Comparison of ENCODE assay signal across 2 cellular contexts in the genomic region with DNA sequence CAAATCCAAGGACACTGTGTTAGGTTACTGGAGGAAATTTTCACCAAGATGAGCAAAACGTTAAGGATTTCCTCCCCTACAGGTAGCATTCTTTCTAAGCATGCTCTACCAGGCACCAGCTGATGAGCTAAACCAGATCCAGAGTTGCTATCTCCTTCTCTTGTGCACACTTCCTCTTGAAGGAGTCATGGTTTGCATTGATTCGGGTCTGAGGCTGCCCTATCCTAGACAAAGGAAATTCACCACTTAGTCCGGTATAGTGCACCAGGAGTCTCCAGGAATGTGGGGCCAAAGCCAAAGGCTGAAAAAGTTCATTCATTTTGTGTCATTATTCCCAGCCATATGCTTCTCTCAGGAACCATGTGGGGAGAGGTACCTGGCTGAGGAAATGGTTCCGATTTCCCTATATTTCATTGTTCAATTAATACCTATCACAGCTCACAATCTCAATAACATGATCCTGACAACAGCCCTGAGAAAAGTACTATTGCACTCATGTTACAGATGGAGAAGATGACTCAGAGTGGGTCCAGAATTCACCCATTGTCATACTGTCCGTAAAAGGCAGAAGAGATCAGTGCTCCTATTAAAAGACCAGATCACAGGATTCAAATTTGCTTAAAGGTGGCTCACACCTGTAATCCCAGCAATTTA.
TF ChIP-seq lines count a peak whose summit lies in the region.

No MANE protein-coding gene starts in this region.

TF ChIP-seq in SK-N-SH, 30 proteins besides CTCF, POLR2A, EP300 and RAD21:
- TF ChIP-seq JUND (IDR thresholded peaks at IDR 0.05), result peak; percentile 28; the same call in 1 of the 2 replicates
- no peak for TF ChIP-seq USF1 (IDR thresholded peaks at IDR 0.05; ENCODE audit: borderline replicate concordance, low read depth)
- TF ChIP-seq IRF3 (IDR thresholded peaks at IDR 0.05; ENCODE audit: low read depth, low read length), result no peak
- TF ChIP-seq REST (IDR thresholded peaks at IDR 0.05; ENCODE audit: low read depth, low read length), result no peak
- no peak for TF ChIP-seq RXRA (IDR thresholded peaks at IDR 0.05; ENCODE audit: borderline replicate concordance, low read depth)
- TF ChIP-seq FOSL2 (IDR thresholded peaks at IDR 0.05; ENCODE audit: borderline replicate concordance, low read depth), result peak; percentile 31; the same call in 1 of the 2 replicates

TF ChIP-seq in H1, 55 proteins besides CTCF, POLR2A, EP300 and RAD21:
- no peak for TF ChIP-seq HDAC2 (IDR thresholded peaks at IDR 0.05; ENCODE audit: borderline replicate concordance in 1 of 2, low read depth in 2 of 2, low read length in 2 of 2)
- no peak for TF ChIP-seq CHD1 (IDR thresholded peaks at IDR 0.05; ENCODE audit: low read depth, low read length)
- no peak for TF ChIP-seq CEBPB (IDR thresholded peaks at IDR 0.05; ENCODE audit: low read depth, low read length)
- no peak for TF ChIP-seq SIX5 (IDR thresholded peaks at IDR 0.05; ENCODE audit: low read depth, low read length)
- TF ChIP-seq YY1 (IDR thresholded peaks at IDR 0.05; ENCODE audit: low read depth, low read length), result no peak
- no peak for TF ChIP-seq ATF2 (IDR thresholded peaks at IDR 0.05; ENCODE audit: low read length)
- TF ChIP-seq TCF12 (IDR thresholded peaks at IDR 0.05; ENCODE audit: low read depth, low read length), result no peak
- TF ChIP-seq SUZ12 (IDR thresholded peaks at IDR 0.05; ENCODE audit: low read length), result no peak
- TF ChIP-seq TBP (IDR thresholded peaks at IDR 0.05; ENCODE audit: low read depth, low read length), result no peak
